In the genomic region with DNA sequence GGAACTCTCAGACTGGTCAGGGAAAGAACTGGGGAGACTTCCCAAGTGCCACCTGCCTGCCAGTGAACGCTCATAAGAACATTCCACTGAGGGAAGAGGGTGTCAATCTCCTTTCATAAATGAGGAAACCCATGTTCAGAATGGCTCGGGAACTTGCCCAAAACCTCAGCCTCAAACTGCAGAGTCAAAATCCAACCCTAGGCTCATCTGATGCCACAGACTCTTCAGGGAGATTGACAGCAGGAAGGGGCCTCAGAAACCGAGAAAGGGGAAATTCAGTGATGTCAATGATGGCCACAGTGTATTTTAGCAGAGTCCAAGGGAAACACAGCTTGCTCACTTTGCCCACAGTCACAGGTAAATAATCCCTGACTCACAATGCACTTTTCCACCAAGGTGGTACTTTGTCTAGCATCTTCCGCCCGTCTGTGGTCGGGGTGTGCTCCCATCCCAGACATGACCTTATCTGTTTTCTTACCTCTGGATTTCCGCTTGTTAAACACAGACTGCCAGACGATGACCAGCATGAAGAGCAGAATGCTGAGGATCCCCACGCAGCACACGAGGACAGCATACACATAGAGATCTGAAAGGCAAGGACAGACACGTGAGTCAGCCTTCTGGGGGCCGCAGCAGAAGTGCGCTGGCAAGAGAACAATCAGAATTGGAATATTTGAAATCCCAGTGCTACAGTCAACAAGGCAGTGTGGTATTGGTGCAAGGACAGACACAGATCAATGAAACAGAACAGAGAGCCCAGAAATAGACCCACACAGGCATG, we compare ENCODE assay signal across 11 cellular contexts. TPM values are rescaled to one million over a fixed set of nuclear protein-coding genes. Genes with fewer than 3 reads are reported as not detected.
DNase-seq lines count a peak whose midpoint lies in the region; ATAC-seq lines count a peak whose summit lies in the region.
"Had no signal": no experiment of that assay in that cellular context is flagged by ENCODE, and none has a peak within 500 bp of the region (broad histone marks: within the 10 kb centered on the region; RNA-seq: fewer than 3 reads in every experiment).

No MANE protein-coding gene starts in this region.

- peak; percentile 43 for DNase-seq in activated CD4-positive, alpha-beta T cell treated with anti-CD3 and anti-CD28 coated beads for 36 hours
- no peak for DNase-seq in activated CD4-positive, alpha-beta T cell treated with anti-CD3 and anti-CD28 coated beads, Interleukin-2, amount 50 U/mL, for 1 hour
- peak; percentile 63 for DNase-seq in activated CD8-positive, alpha-beta memory T cell treated with anti-CD3 and anti-CD28 coated beads, Interleukin-2, amount 10 ng/mL, durations not matched to agents 7 days and 5 days
- DNase-seq in AG20443 (ENCODE audit: low spot score) (no peak), hypothalamus (lab: John Stamatoyannopoulos, UW) (no peak), iPS-NIHi7 (ENCODE audit: extremely low spot score) (no peak)
- DNase-seq: NCI-H1436 treated with DMSO at 0.1 percent for 48 hours had no signal

- ATAC-seq in activated CD4-positive, alpha-beta T cell treated with anti-CD3 and anti-CD28 coated beads for 36 hours = peak; percentile 74
- ATAC-seq in HG02943 (IDR thresholded peaks at IDR 0.05; ENCODE audit: low read depth, unreplicated experiment) = peak; percentile 70
- peak; percentile 73 for ATAC-seq in activated CD8-positive, alpha-beta memory T cell treated with anti-CD3 and anti-CD28 coated beads, Interleukin-2, amount 10 ng/mL, durations not matched to agents 7 days and 5 days
- ATAC-seq in stimulated activated memory B cell treated with anti-CD40 and anti-IgM and Interleukin-4, amounts not matched to agents 10 μg/mL and 1 μg/mL and 100 μg/mL, for 72 hours = peak; percentile 54
- ATAC-seq: A549 had no signal

- peak overlapping the region; percentile 67 for H3K27ac Mint-ChIP-seq in activated CD4-positive, alpha-beta T cell treated with anti-CD3 and anti-CD28 coated beads for 36 hours
- H3K27ac Mint-ChIP-seq in activated CD8-positive, alpha-beta memory T cell treated with anti-CD3 and anti-CD28 coated beads, Interleukin-2, amount 10 ng/mL, durations not matched to agents 7 days and 5 days = no peak overlapping the region
- no peak overlapping the region for H3K27ac Mint-ChIP-seq in stimulated activated memory B cell treated with anti-CD40 and anti-IgM and Interleukin-4, amounts not matched to agents 10 μg/mL and 1 μg/mL and 100 μg/mL, for 72 hours
- H3K27ac Mint-ChIP-seq: activated naive CD8-positive, alpha-beta T cell had no signal

- intact Hi-C loops in activated CD4-positive, alpha-beta T cell treated with anti-CD3 and anti-CD28 coated beads for 36 hours (cut with DNase I, micrococcal nuclease) = loop anchor here in 1 of 2 experiments (5.0 kb wide), 2 partner anchors 85 to 100 kb away; no protein-coding TSS in a partner anchor

- no peak overlapping the region for H3K4me3 Mint-ChIP-seq in activated CD4-positive, alpha-beta T cell treated with anti-CD3 and anti-CD28 coated beads for 36 hours
- H3K4me3 Mint-ChIP-seq in activated CD8-positive, alpha-beta memory T cell treated with anti-CD3 and anti-CD28 coated beads, Interleukin-2, amount 10 ng/mL, durations not matched to agents 7 days and 5 days = no peak overlapping the region
- no peak overlapping the region for H3K4me3 Mint-ChIP-seq in stimulated activated memory B cell treated with anti-CD40 and anti-IgM and Interleukin-4, amounts not matched to agents 10 μg/mL and 1 μg/mL and 100 μg/mL, for 72 hours
- H3K4me3 Mint-ChIP-seq: activated naive CD8-positive, alpha-beta T cell had no signal

- POLR2A ChIA-PET in activated CD4-positive, alpha-beta T cell treated with anti-CD3 and anti-CD28 coated beads for 36 hours (lab: Charles Lee) = no interaction called here

- CTCF ChIA-PET in activated CD4-positive, alpha-beta T cell treated with anti-CD3 and anti-CD28 coated beads for 36 hours (lab: Charles Lee) = no interaction called here
- CTCF ChIA-PET in activated CD8-positive, alpha-beta memory T cell treated with anti-CD3 and anti-CD28 coated beads, Interleukin-2, amount 10 ng/mL, durations not matched to agents 7 days and 5 days (lab: Charles Lee) = no interaction called here

- H3K27me3 Mint-ChIP-seq in activated CD4-positive, alpha-beta T cell treated with anti-CD3 and anti-CD28 coated beads for 36 hours = peaks cover 6% of the 10 kb centered on the region
- peaks cover 2% of the 10 kb centered on the region for H3K27me3 Mint-ChIP-seq in activated CD8-positive, alpha-beta memory T cell treated with anti-CD3 and anti-CD28 coated beads, Interleukin-2, amount 10 ng/mL, durations not matched to agents 7 days and 5 days
- H3K27me3 Mint-ChIP-seq in stimulated activated memory B cell treated with anti-CD40 and anti-IgM and Interleukin-4, amounts not matched to agents 10 μg/mL and 1 μg/mL and 100 μg/mL, for 72 hours = peaks cover 29% of the 10 kb centered on the region

- peaks cover 2% of the 10 kb centered on the region for H3K9me3 Mint-ChIP-seq in activated CD4-positive, alpha-beta T cell treated with anti-CD3 and anti-CD28 coated beads for 36 hours (ENCODE audit: low read depth)
- H3K9me3 Mint-ChIP-seq in activated CD8-positive, alpha-beta memory T cell treated with anti-CD3 and anti-CD28 coated beads, Interleukin-2, amount 10 ng/mL, durations not matched to agents 7 days and 5 days (ENCODE audit: low read depth) = no peaks in the 10 kb centered on the region
- peaks cover 3% of the 10 kb centered on the region for H3K9me3 Mint-ChIP-seq in stimulated activated memory B cell treated with anti-CD40 and anti-IgM and Interleukin-4, amounts not matched to agents 10 μg/mL and 1 μg/mL and 100 μg/mL, for 72 hours

- H3K36me3 Mint-ChIP-seq in activated CD4-positive, alpha-beta T cell treated with anti-CD3 and anti-CD28 coated beads for 36 hours (ENCODE audit: low read depth) = no peaks in the 10 kb centered on the region
- no peaks in the 10 kb centered on the region for H3K36me3 Mint-ChIP-seq in activated CD8-positive, alpha-beta memory T cell treated with anti-CD3 and anti-CD28 coated beads, Interleukin-2, amount 10 ng/mL, durations not matched to agents 7 days and 5 days
- H3K36me3 Mint-ChIP-seq in stimulated activated memory B cell treated with anti-CD40 and anti-IgM and Interleukin-4, amounts not matched to agents 10 μg/mL and 1 μg/mL and 100 μg/mL, for 72 hours = no peaks in the 10 kb centered on the region
- H3K36me3 Mint-ChIP-seq: activated naive CD8-positive, alpha-beta T cell had no signal

- peaks cover 23% of the 10 kb centered on the region for H3K4me1 Mint-ChIP-seq in activated CD4-positive, alpha-beta T cell treated with anti-CD3 and anti-CD28 coated beads for 36 hours
- peaks cover 55% of the 10 kb centered on the region for H3K4me1 Mint-ChIP-seq in activated CD8-positive, alpha-beta memory T cell treated with anti-CD3 and anti-CD28 coated beads, Interleukin-2, amount 10 ng/mL, durations not matched to agents 7 days and 5 days
- H3K4me1 Mint-ChIP-seq in stimulated activated memory B cell treated with anti-CD40 and anti-IgM and Interleukin-4, amounts not matched to agents 10 μg/mL and 1 μg/mL and 100 μg/mL, for 72 hours = peaks cover 11% of the 10 kb centered on the region

RNA-seq across cellular contexts. Expression of a gene that starts 38.4 kb away (rescaled TPM):
- under 1 TPM; 0.07 to 0.11 TPM for total RNA-seq in activated CD4-positive, alpha-beta T cell treated with anti-CD3 and anti-CD28 coated beads for 36 hours
- under 1 TPM in 1 of 2 experiments, not detected in 1; 0.16 TPM for total RNA-seq in activated CD8-positive, alpha-beta memory T cell treated with anti-CD3 and anti-CD28 coated beads, Interleukin-2, amount 10 ng/mL, durations not matched to agents 7 days and 5 days

RNA-seq across cellular contexts. Expression of a gene that starts 56.9 kb away (rescaled TPM):
- total RNA-seq in activated CD4-positive, alpha-beta T cell treated with anti-CD3 and anti-CD28 coated beads for 36 hours = not detected
- total RNA-seq in activated CD8-positive, alpha-beta memory T cell treated with anti-CD3 and anti-CD28 coated beads, Interleukin-2, amount 10 ng/mL, durations not matched to agents 7 days and 5 days = not detected

Comparison
In these comparisons a context has a peak if more than half of its experiments do, and no peak if none do; other contexts are left out.
1. DNase-seq: peak in activated CD4-positive, alpha-beta T cell treated with anti-CD3 and anti-CD28 coated beads for 36 hours (single experiment) and activated CD8-positive, alpha-beta memory T cell treated with anti-CD3 and anti-CD28 coated beads, Interleukin-2, amount 10 ng/mL, durations not matched to agents 7 days and 5 days (single experiment); none in activated CD4-positive, alpha-beta T cell treated with anti-CD3 and anti-CD28 coated beads, Interleukin-2, amount 50 U/mL, for 1 hour (single experiment), AG20443 (single experiment), hypothalamus (0 of 51) and iPS-NIHi7 (single experiment).
2. Peak in every context shown above with its lines, with median percentiles within 50 percentile points of each other: ATAC-seq.